ENCODE assay signal across 8 cellular contexts in the genomic region with DNA sequence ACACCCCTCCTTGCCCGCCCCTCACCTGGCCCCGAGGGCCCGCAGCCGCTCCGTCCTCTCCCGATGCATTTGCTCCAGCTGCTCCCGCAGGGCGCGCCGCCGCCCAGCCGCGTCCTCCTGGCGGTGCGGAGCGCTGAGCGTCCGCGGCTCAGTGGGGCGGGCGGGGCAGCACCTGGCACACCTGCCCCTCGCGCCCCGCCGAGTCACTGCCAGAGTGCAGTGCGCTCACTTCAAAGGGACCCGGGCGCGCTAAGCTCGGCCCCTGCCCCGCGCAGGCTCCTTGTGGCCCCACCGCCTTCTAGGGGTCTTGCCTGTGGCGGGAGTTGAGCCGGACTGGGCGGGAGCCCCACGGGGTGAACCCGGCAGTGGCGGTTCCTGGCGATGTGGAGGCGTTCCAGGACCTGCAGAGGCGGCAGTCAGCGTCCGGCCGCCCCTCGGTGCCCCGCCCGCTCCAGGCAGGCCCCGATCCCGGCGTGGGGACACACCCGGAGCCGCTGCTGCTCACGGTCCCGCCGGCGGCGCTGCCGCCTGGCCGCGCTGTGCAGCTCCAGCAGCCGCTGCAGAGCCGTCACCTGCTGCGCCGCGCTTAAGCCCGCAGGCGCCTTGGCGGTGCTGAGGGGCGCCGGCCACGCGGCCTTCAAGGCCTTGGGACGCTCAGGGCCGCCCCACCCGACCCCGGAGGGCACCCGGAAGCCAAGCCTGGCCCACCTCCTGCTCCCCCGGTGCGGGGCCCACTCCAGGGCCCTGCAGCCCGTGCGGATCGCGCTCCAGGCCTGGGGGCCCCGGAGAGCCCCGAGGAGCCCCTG. TPM values are rescaled to one million over a fixed set of nuclear protein-coding genes. Genes with fewer than 3 reads are reported as not detected.
DNase-seq lines count a peak whose midpoint lies in the region; ATAC-seq and TF ChIP-seq lines count a peak whose summit lies in the region.

No MANE protein-coding gene starts in this region.

- H3K27ac Mint-ChIP-seq in activated T-cell treated with anti-CD3 and anti-CD28 coated beads, Interleukin-2, amount 50 U/mL, for 24 hours, result no peak overlapping the region
- H3K27ac Mint-ChIP-seq in nephron (no peak overlapping the region), type B pancreatic cell (no peak overlapping the region)

- H3K36me3 Mint-ChIP-seq in activated T-cell treated with anti-CD3 and anti-CD28 coated beads, Interleukin-2, amount 50 U/mL, for 24 hours (ENCODE audit: low read depth), result peaks cover 23% of the 10 kb centered on the region
- H3K36me3 Mint-ChIP-seq in nephron (ENCODE audit: low read depth) (peaks cover 18% of the 10 kb centered on the region), type B pancreatic cell (peaks cover 17% of the 10 kb centered on the region)

- no peaks in the 10 kb centered on the region for H3K9me3 Mint-ChIP-seq in activated T-cell treated with anti-CD3 and anti-CD28 coated beads, Interleukin-2, amount 50 U/mL, for 24 hours
- H3K9me3 Mint-ChIP-seq in nephron (no peaks in the 10 kb centered on the region), type B pancreatic cell (no peaks in the 10 kb centered on the region)

- ATAC-seq in GM21737 (IDR thresholded peaks at IDR 0.05; ENCODE audit: unreplicated experiment), result peak; percentile 56

- peaks cover 20% of the 10 kb centered on the region for H3K4me1 Mint-ChIP-seq in activated T-cell treated with anti-CD3 and anti-CD28 coated beads, Interleukin-2, amount 50 U/mL, for 24 hours (ENCODE audit: low read depth)
- H3K4me1 Mint-ChIP-seq in nephron, result peaks cover 42% of the 10 kb centered on the region
- peaks cover 34% of the 10 kb centered on the region for H3K4me1 Mint-ChIP-seq in type B pancreatic cell (ENCODE audit: unreplicated experiment)

- DNase-seq in EL (peak; percentile 48), NCI-H2107 treated with DMSO at 0.1 percent for 48 hours (lab: John Stamatoyannopoulos, UW; ENCODE audit: unreplicated experiment) (peak; percentile 32), fibroblast of gingiva (ENCODE audit: low read depth) (peak; percentile 12), type B pancreatic cell (ENCODE audit: extremely low spot score, unreplicated experiment) (no peak), UCSD-AML1 (lab: John Stamatoyannopoulos, UW; ENCODE audit: unreplicated experiment) (no peak)
- peak; percentile 76 for DNase-seq in activated T-cell treated with anti-CD3 and anti-CD28 coated beads, Interleukin-2, amount 50 U/mL, for 24 hours

- H3K27me3 Mint-ChIP-seq in activated T-cell treated with anti-CD3 and anti-CD28 coated beads, Interleukin-2, amount 50 U/mL, for 24 hours, result peaks cover 9% of the 10 kb centered on the region
- H3K27me3 Mint-ChIP-seq in nephron (ENCODE audit: low read depth), result peaks cover 29% of the 10 kb centered on the region
- H3K27me3 Mint-ChIP-seq in type B pancreatic cell, result peaks cover 36% of the 10 kb centered on the region

- peak overlapping the region; percentile 60 for H3K4me3 Mint-ChIP-seq in activated T-cell treated with anti-CD3 and anti-CD28 coated beads, Interleukin-2, amount 50 U/mL, for 24 hours
- H3K4me3 Mint-ChIP-seq in nephron (peak overlapping the region in 2 of 3 experiments; percentile 68 to 74), type B pancreatic cell (peak overlapping the region; percentile 65)

- TF ChIP-seq CTCF in nephron (IDR thresholded peaks at IDR 0.05; ENCODE audit: unreplicated experiment in 3 of 3), result peak in 1 of 3 experiments; percentile 9
- no peak for TF ChIP-seq CTCF in type B pancreatic cell (conservative IDR thresholded peaks at IDR 0.05)

RNA-seq across cellular contexts. Expression of a gene that starts 6.7 kb away (rescaled TPM):
- 144 and 157 TPM in 2 replicates for total RNA-seq in type B pancreatic cell (ENCODE audit: low replicate concordance)

RNA-seq across cellular contexts. Expression of a gene that starts 39.1 kb away (rescaled TPM):
- 20.3 and 54.0 TPM in 2 replicates for total RNA-seq in type B pancreatic cell (ENCODE audit: low replicate concordance)

RNA-seq across cellular contexts. Expression of a gene that starts 41.2 kb away (rescaled TPM):
- total RNA-seq in type B pancreatic cell (ENCODE audit: low replicate concordance), result 1.3 and 4.2 TPM in 2 replicates

Comparison
In these comparisons a context has a peak if more than half of its experiments do, and no peak if none do; other contexts are left out.
1. DNase-seq: peak in EL (single experiment), NCI-H2107 treated with DMSO at 0.1 percent for 48 hours (single experiment), activated T-cell treated with anti-CD3 and anti-CD28 coated beads, Interleukin-2, amount 50 U/mL, for 24 hours (single experiment) and fibroblast of gingiva (single experiment); none in type B pancreatic cell (single experiment) and UCSD-AML1 (single experiment).
2. Peak in every context shown above with its lines, with median percentiles within 50 percentile points of each other: H3K4me3 Mint-ChIP-seq.